Comparison of ENCODE assay signal across 16 cellular contexts in the genomic region with DNA sequence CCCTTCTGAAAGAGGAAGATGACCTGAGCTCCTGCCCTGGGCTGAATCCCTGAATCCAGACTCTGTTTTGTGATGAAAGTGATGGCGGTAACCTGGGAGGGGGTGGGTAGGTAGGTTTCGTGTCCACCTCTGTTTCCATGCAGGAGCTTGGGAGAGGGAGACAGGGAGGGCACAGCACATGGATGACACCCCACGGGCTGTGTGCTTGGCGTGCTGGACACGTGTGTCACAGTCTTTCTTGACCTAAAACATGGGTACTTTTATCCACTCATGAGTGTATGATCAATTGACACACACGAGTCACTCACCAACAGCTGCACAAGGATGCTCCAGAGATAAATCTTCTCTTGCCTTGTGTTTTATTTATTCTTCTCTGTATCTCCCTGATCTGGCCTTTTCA.
DNase-seq lines count a peak whose midpoint lies in the region; ATAC-seq and TF ChIP-seq lines count a peak whose summit lies in the region.
"Had no signal": no experiment of that assay in that cellular context is flagged by ENCODE, and none has a peak within 500 bp of the region (broad histone marks: within the 10 kb centered on the region; RNA-seq: fewer than 3 reads in every experiment).

No MANE protein-coding gene starts in this region.

- no peak overlapping the region for H3K18ac ChIP-seq in mesenchymal stem cell (ENCODE audit: low read depth in 1 of 2, low read length in 2 of 2)

- in situ Hi-C loops in gastrocnemius medialis (cut with MboI; ENCODE audit: low sequenced_read_pairs in 4 of 4), result loop anchor here in 1 of 4 donors (10.0 kb wide), 1 partner anchor 55 kb away; no protein-coding TSS in a partner anchor

- H2AFZ ChIP-seq in mesenchymal stem cell (ENCODE audit: low read depth, low read length), result no peak overlapping the region
- H2AFZ ChIP-seq: GM23338 had no signal

- peaks cover 11 to 25% of the 10 kb centered on the region in 2 experiments for H3K36me3 ChIP-seq in mesenchymal stem cell (ENCODE audit: control insufficient read depth in 1 of 2, insufficient read depth in 2 of 2, low read depth in 1 of 2, low read length in 2 of 2)
- H3K36me3 ChIP-seq in gastrocnemius medialis, result peaks cover 0 to 6% of the 10 kb centered on the region in 2 donors
- H3K36me3 ChIP-seq in lower lobe of right lung, result no peaks in the 10 kb centered on the region

- no peak overlapping the region for H2BK5ac ChIP-seq in mesenchymal stem cell (ENCODE audit: low read depth, low read length, poor library complexity, severe bottlenecking)

- no peaks in the 10 kb centered on the region for H3K4me1 Mint-ChIP-seq in mesothelial cell of epicardium
- H3K4me1 Mint-ChIP-seq: GM23338 had no signal

- H4K91ac ChIP-seq in mesenchymal stem cell (ENCODE audit: low read length), result no peak overlapping the region

- peaks cover 4% of the 10 kb centered on the region for H3K4me1 ChIP-seq in mesenchymal stem cell (ENCODE audit: control insufficient read depth, insufficient read depth, low read depth, low read length)
- peaks cover 22 to 24% of the 10 kb centered on the region in 2 donors for H3K4me1 ChIP-seq in gastrocnemius medialis
- no peaks in the 10 kb centered on the region for H3K4me1 ChIP-seq in lower lobe of right lung

- WGBS in mesenchymal stem cell, result 94% methylated on average over 6 of the region's 6 CpGs

- no peaks in the 10 kb centered on the region for H3K27me3 ChIP-seq in mesenchymal stem cell (ENCODE audit: control insufficient read depth in 1 of 2, insufficient read depth in 1 of 2, low read length in 2 of 2)
- H3K27me3 ChIP-seq in gastrocnemius medialis, result no peaks in the 10 kb centered on the region
- no peaks in the 10 kb centered on the region for H3K27me3 ChIP-seq in lower lobe of right lung (ENCODE audit: low read depth)

- no peak overlapping the region for H2BK12ac ChIP-seq in mesenchymal stem cell (ENCODE audit: low read length in 2 of 2)

- H2BK120ac ChIP-seq in mesenchymal stem cell (ENCODE audit: low read depth, low read length), result no peak overlapping the region

- H3K23ac ChIP-seq in mesenchymal stem cell (ENCODE audit: low read length in 2 of 2), result no peak overlapping the region

- H3K9me3 ChIP-seq in mesenchymal stem cell (ENCODE audit: control insufficient read depth, low read length), result peaks cover 8% of the 10 kb centered on the region
- H3K9me3 ChIP-seq in gastrocnemius medialis, result peaks cover 0 to 4% (median 0%) of the 10 kb centered on the region in 3 donors
- H3K9me3 ChIP-seq in lower lobe of right lung, result peaks cover 7% of the 10 kb centered on the region

- H3K9ac ChIP-seq in mesenchymal stem cell (ENCODE audit: low read length), result no peak overlapping the region

- no peak overlapping the region for H3K4me2 ChIP-seq in mesenchymal stem cell (ENCODE audit: low read length, poor library complexity, severe bottlenecking)
- H3K4me2 ChIP-seq: GM23338 had no signal

- no peaks in the 10 kb centered on the region for H3K27me3 Mint-ChIP-seq in mesothelial cell of epicardium (ENCODE audit: low read depth)
- H3K27me3 Mint-ChIP-seq: CD4-positive, alpha-beta memory T cell had no signal

- peaks cover 34% of the 10 kb centered on the region for H3K36me3 Mint-ChIP-seq in mesothelial cell of epicardium

- no peak overlapping the region for H2BK15ac ChIP-seq in mesenchymal stem cell (ENCODE audit: low read depth, poor library complexity, severe bottlenecking)

- intact Hi-C loops in gastrocnemius medialis (cut with DNase I; ENCODE audit: low total_unique reads) (no loop called here), lower lobe of right lung (cut with DNase I) (no loop called here)

- no peak overlapping the region for H3K4ac ChIP-seq in mesenchymal stem cell (ENCODE audit: low read depth in 1 of 2, low read length in 2 of 2)

- no peak for TF ChIP-seq POLR2A in gastrocnemius medialis (IDR thresholded peaks at IDR 0.05)

- H3K27ac Mint-ChIP-seq in mesothelial cell of epicardium, result no peak overlapping the region
- H3K27ac Mint-ChIP-seq: GM23338 had no signal

- peak overlapping the region; percentile 10 for H2AK5ac ChIP-seq in mesenchymal stem cell (ENCODE audit: low read length, severe bottlenecking)

- peaks cover 18% of the 10 kb centered on the region for H3K79me1 ChIP-seq in mesenchymal stem cell (replicated peaks; ENCODE audit: low read length, poor library complexity, severe bottlenecking)

- no peak overlapping the region for H3K4me3 Mint-ChIP-seq in mesothelial cell of epicardium
- H3K4me3 Mint-ChIP-seq: CD4-positive, alpha-beta memory T cell; GM23338 had no signal

- DNase-seq in LHCN-M2 (ENCODE audit: low read depth), result peak; percentile 61
- no peak for DNase-seq in mesenchymal stem cell
- DNase-seq in gastrocnemius medialis, result peak in 1 of 2 donors; percentile 51
- no peak for DNase-seq in NCI-H1092 (lab: John Stamatoyannopoulos, UW)
- DNase-seq in mesothelial cell of epicardium (ENCODE audit: low spot score in 2 of 2, unreplicated experiment in 2 of 2), result no peak
- DNase-seq in lower lobe of right lung, result no peak
- DNase-seq: C1 segment of cervical spinal cord; Calu3; CD4-positive, alpha-beta memory T cell; COR-L47; DMS53; DMS79 treated with DMSO at 0.1 percent for 48 hours; GF-D8; HCEC 1CT had no signal

- TF ChIP-seq CTCF in gastrocnemius medialis (IDR thresholded peaks at IDR 0.05 in 4 of 5, conservative IDR thresholded peaks at IDR 0.05 in 1 of 5), result no peak
- TF ChIP-seq CTCF in mesothelial cell of epicardium (IDR thresholded peaks at IDR 0.05; ENCODE audit: unreplicated experiment), result no peak
- TF ChIP-seq CTCF in lower lobe of right lung (IDR thresholded peaks at IDR 0.05), result no peak

- peaks cover 5% of the 10 kb centered on the region for H3K9me3 Mint-ChIP-seq in mesothelial cell of epicardium

- ATAC-seq in gastrocnemius medialis (peak; percentile 42 to 55), GM18519 (IDR thresholded peaks at IDR 0.05; ENCODE audit: low FRiP score, unreplicated experiment) (no peak), lower lobe of right lung (no peak)
- ATAC-seq: GM23338 had no signal

- no peak overlapping the region for H3K27ac ChIP-seq in mesenchymal stem cell (ENCODE audit: low read length, poor library complexity, severe bottlenecking)
- peak overlapping the region; percentile 86 to 92 (median 90) for H3K27ac ChIP-seq in gastrocnemius medialis
- H3K27ac ChIP-seq in lower lobe of right lung, result no peak overlapping the region

- no peak overlapping the region for H3K4me3 ChIP-seq in mesenchymal stem cell (ENCODE audit: insufficient read depth in 1 of 2, low read depth in 1 of 2, low read length in 2 of 2)
- H3K4me3 ChIP-seq in gastrocnemius medialis, result peak overlapping the region; percentile 23 to 46 (median 44)
- no peak overlapping the region for H3K4me3 ChIP-seq in lower lobe of right lung
- H3K4me3 ChIP-seq: GM23338 had no signal

- no peak overlapping the region for H4K8ac ChIP-seq in mesenchymal stem cell (ENCODE audit: low read length)

- no peak overlapping the region for H3K14ac ChIP-seq in mesenchymal stem cell (ENCODE audit: low read length in 2 of 2)

Comparison
In these comparisons a context has a peak if more than half of its experiments do, and no peak if none do; other contexts are left out.
1. H3K27ac ChIP-seq: peak in gastrocnemius medialis (4 of 4); none in mesenchymal stem cell (single experiment) and lower lobe of right lung (single experiment).
2. H3K4me3 ChIP-seq: peak in gastrocnemius medialis (4 of 4); none in mesenchymal stem cell (0 of 2) and lower lobe of right lung (single experiment).
3. ATAC-seq: peak in gastrocnemius medialis (2 of 2); none in GM18519 (single experiment) and lower lobe of right lung (0 of 2).